ENCODE assay signal across 8 cellular contexts in the genomic region with DNA sequence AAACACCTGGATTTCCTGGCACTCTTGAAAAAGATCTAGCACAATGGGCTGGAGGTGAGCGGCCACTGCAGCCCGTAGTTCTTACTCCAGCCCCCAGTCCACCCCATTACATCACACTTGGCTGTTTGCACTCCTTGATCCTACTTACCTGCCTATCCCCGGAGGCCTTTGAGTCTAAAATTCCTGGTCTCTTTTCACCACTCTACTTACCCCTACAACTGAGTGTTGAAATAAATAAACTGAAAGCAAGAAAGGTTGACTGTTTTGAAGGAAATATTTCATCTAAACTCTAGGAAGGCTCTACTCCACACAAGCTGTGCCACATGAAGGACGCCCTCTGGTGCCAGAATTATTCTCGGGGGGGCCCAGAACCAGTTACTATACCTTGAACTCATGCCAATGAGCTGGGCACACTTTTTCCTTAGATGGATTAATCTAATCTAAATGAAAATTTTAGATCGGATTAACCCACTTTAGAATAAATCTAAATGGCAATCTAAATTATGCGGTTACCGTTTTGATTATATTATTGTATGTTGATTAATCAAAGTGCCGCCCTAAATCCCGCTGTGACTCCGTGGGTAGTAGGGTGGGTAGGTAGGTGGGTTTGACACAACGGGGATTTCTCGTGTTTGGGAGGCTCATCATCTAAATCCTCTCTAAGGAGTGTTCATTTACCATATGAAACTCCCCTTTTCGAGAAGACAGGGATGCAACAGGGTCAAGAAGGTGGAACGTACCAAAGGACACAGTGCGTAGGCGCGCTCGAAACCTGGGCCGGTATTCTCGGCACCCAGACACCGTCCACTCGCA. TPM values are rescaled to one million over a fixed set of nuclear protein-coding genes. Genes with fewer than 3 reads are reported as not detected.
DNase-seq lines count a peak whose midpoint lies in the region; ATAC-seq, FAIRE-seq and TF ChIP-seq lines count a peak whose summit lies in the region.

No MANE protein-coding gene starts in this region.

- TF ChIP-seq POLR2A in HCT116 (IDR thresholded peaks at IDR 0.05; ENCODE audit: borderline replicate concordance, extremely low read depth, insufficient read depth, insufficient read length) (no peak), endothelial cell of umbilical vein (IDR thresholded peaks at IDR 0.05; ENCODE audit: low read depth, low read length) (peak; percentile 1)

- ATAC-seq in HCT116 (peak; percentile 10; the same call in 1 of the 2 replicates), natural killer cell (peak in 1 of 3 donors; percentile 2)
- peak; percentile 8 for ATAC-seq in activated CD8-positive, alpha-beta T cell treated with anti-CD3 and anti-CD28 coated beads, Interleukin-2, amount 10 ng/mL, durations not matched to agents 7 days and 5 days

- H3K36me3 ChIP-seq in HCT116 (ENCODE audit: control insufficient read depth in 1 of 2, insufficient read depth in 2 of 2, low read length in 2 of 2): peaks cover 30 to 40% of the 10 kb centered on the region in 2 experiments
- H3K36me3 ChIP-seq in endothelial cell of umbilical vein (ENCODE audit: control insufficient read depth in 2 of 2, extremely low read depth in 1 of 2, insufficient read depth in 2 of 2, low read length in 2 of 2): peaks cover 29 to 30% of the 10 kb centered on the region in 2 experiments
- peaks cover 13% of the 10 kb centered on the region for H3K36me3 ChIP-seq in urinary bladder (ENCODE audit: insufficient read depth)

- H2AFZ ChIP-seq in HCT116 (ENCODE audit: low read depth, low read length, poor library complexity, severe bottlenecking) (peak overlapping the region; percentile 73), endothelial cell of umbilical vein (ENCODE audit: low read depth, low read length) (peak overlapping the region; percentile 77)

- no peaks in the 10 kb centered on the region for H3K27me3 Mint-ChIP-seq in activated CD8-positive, alpha-beta T cell treated with anti-CD3 and anti-CD28 coated beads, Interleukin-2, amount 10 ng/mL, durations not matched to agents 7 days and 5 days (ENCODE audit: low read depth)
- no peaks in the 10 kb centered on the region for H3K27me3 Mint-ChIP-seq in natural killer cell (ENCODE audit: low read depth in 2 of 2)

- FAIRE-seq in endothelial cell of umbilical vein (lab: Jason Lieb, UNC): peak; percentile 26

- BruUV-seq in HCT116 (replicated peaks; lab: Mats Ljungman, UMichigan) (TSS peak; percentile 97), endothelial cell of umbilical vein (replicated peaks; lab: Mats Ljungman, UMichigan) (TSS peak; percentile 83)

- no peaks in the 10 kb centered on the region for H3K9me2 ChIP-seq in HCT116 (ENCODE audit: insufficient read depth)

- H4K20me1 ChIP-seq in HCT116 (ENCODE audit: insufficient read depth): peaks cover 21% of the 10 kb centered on the region
- H4K20me1 ChIP-seq in endothelial cell of umbilical vein (replicated peaks; ENCODE audit: control insufficient read depth, extremely low read depth, insufficient read depth, low read length): peaks cover 11% of the 10 kb centered on the region

- intact Hi-C loops in HCT116 (cut with micrococcal nuclease): no loop called here
- intact Hi-C loops in endothelial cell of umbilical vein (cut with micrococcal nuclease): loop anchor here (1.0 kb wide), 2 partner anchors 9 to 21 kb away; no protein-coding TSS in a partner anchor
- intact Hi-C loops in natural killer cell (cut with micrococcal nuclease): loop anchor here (1.0 kb wide), 2 partner anchors 9 to 22 kb away; no protein-coding TSS in a partner anchor

- peak overlapping the region; percentile 77 for H3K4me2 ChIP-seq in HCT116 (ENCODE audit: low read length)
- H3K4me2 ChIP-seq in endothelial cell of umbilical vein (ENCODE audit: insufficient read depth, low read length): peak overlapping the region; percentile 100

- no peaks in the 10 kb centered on the region for H3K27me3 ChIP-seq in HCT116 (ENCODE audit: insufficient read depth, low read length)
- peaks cover 0 to 3% of the 10 kb centered on the region in 2 experiments for H3K27me3 ChIP-seq in endothelial cell of umbilical vein (ENCODE audit: control insufficient read depth in 2 of 2, insufficient read depth in 2 of 2, low read length in 2 of 2)

- peaks cover 31% of the 10 kb centered on the region for H3K4me1 Mint-ChIP-seq in activated CD8-positive, alpha-beta T cell treated with anti-CD3 and anti-CD28 coated beads, Interleukin-2, amount 10 ng/mL, durations not matched to agents 7 days and 5 days (ENCODE audit: low read depth)
- peaks cover 47 to 49% of the 10 kb centered on the region in 2 donors for H3K4me1 Mint-ChIP-seq in natural killer cell

- H3K27ac ChIP-seq in HCT116 (ENCODE audit: low read depth, low read length): peak overlapping the region; percentile 97
- H3K27ac ChIP-seq in endothelial cell of umbilical vein (ENCODE audit: insufficient read depth, low read depth, low read length): peak overlapping the region; percentile 89
- H3K27ac ChIP-seq in urinary bladder (ENCODE audit: low read depth): peak overlapping the region; percentile 90

- no peaks in the 10 kb centered on the region for H3K9me3 Mint-ChIP-seq in activated CD8-positive, alpha-beta T cell treated with anti-CD3 and anti-CD28 coated beads, Interleukin-2, amount 10 ng/mL, durations not matched to agents 7 days and 5 days (ENCODE audit: insufficient read depth)
- H3K9me3 Mint-ChIP-seq in natural killer cell: no peaks in the 10 kb centered on the region

- no peak for TF ChIP-seq RAD21 in HCT116 (IDR thresholded peaks at IDR 0.05; ENCODE audit: low read depth)

- RAD21 ChIA-PET in HCT116 (lab: Charles Lee; ENCODE audit: low non-redundant PET in 1 of 2, low total read pairs in 2 of 2, uncharacterized antibody in 2 of 2, unreplicated experiment in 2 of 2): interaction anchor here (0.5 to 1.3 kb wide), 2 partner anchors 25 to 175 kb away, joined by 3 to 4 read pairs; no protein-coding TSS in a partner anchor

- H3K9me3 ChIP-seq in HCT116 (ENCODE audit: control insufficient read depth in 1 of 2, insufficient read depth in 1 of 2, low read depth in 1 of 2, low read length in 2 of 2) (no peaks in the 10 kb centered on the region), endothelial cell of umbilical vein (replicated peaks; ENCODE audit: control insufficient read depth, insufficient read depth, low read length) (no peaks in the 10 kb centered on the region)

- H3K9ac ChIP-seq in HCT116 (ENCODE audit: low read length) (peak overlapping the region; percentile 99), endothelial cell of umbilical vein (replicated peaks; ENCODE audit: extremely low read depth, insufficient read depth, low read length) (peak overlapping the region; percentile 87)

- 9% methylated on average over 23 of the region's 23 CpGs for WGBS in urinary bladder

- H3K79me2 ChIP-seq in HCT116 (ENCODE audit: insufficient read depth, low read length) (peaks cover 28% of the 10 kb centered on the region), endothelial cell of umbilical vein (ENCODE audit: control insufficient read depth, insufficient read depth, low read length) (peaks cover 21% of the 10 kb centered on the region)

- dilution Hi-C loops in endothelial cell of umbilical vein (cut with MboI; ENCODE audit: extremely low pct_ligation_motif_present, low sequenced_read_pairs): no loop called here

- H3K4me3 ChIP-seq in HCT116 (replicated peaks in 1 of 2; ENCODE audit: low read depth in 1 of 2, low read length in 2 of 2): peak overlapping the region; percentile 81 to 93
- H3K4me3 ChIP-seq in endothelial cell of umbilical vein (replicated peaks in 1 of 3; ENCODE audit: insufficient read depth in 1 of 3, low read depth in 1 of 3, low read length in 3 of 3): peak overlapping the region; percentile 43 to 86 (median 73)
- H3K4me3 ChIP-seq in urinary bladder (ENCODE audit: low read depth, low read length): peak overlapping the region; percentile 24

- H3K27ac Mint-ChIP-seq in activated CD8-positive, alpha-beta T cell treated with anti-CD3 and anti-CD28 coated beads, Interleukin-2, amount 10 ng/mL, durations not matched to agents 7 days and 5 days: peak overlapping the region; percentile 98
- peak overlapping the region; percentile 99 to 100 for H3K27ac Mint-ChIP-seq in natural killer cell

- peak overlapping the region; percentile 96 for H3K4me3 Mint-ChIP-seq in activated CD8-positive, alpha-beta T cell treated with anti-CD3 and anti-CD28 coated beads, Interleukin-2, amount 10 ng/mL, durations not matched to agents 7 days and 5 days
- H3K4me3 Mint-ChIP-seq in natural killer cell: peak overlapping the region; percentile 96

- H3K9me1 ChIP-seq in endothelial cell of umbilical vein (replicated peaks; ENCODE audit: control insufficient read depth, extremely low read depth, insufficient read depth, low read length): no peaks in the 10 kb centered on the region

- H3K36me3 Mint-ChIP-seq in activated CD8-positive, alpha-beta T cell treated with anti-CD3 and anti-CD28 coated beads, Interleukin-2, amount 10 ng/mL, durations not matched to agents 7 days and 5 days (ENCODE audit: low read depth): peaks cover 44% of the 10 kb centered on the region
- peaks cover 27% of the 10 kb centered on the region for H3K36me3 Mint-ChIP-seq in natural killer cell

- POLR2A ChIA-PET in HCT116 (lab: Charles Lee): interaction anchor here (0.5 to 4.1 kb wide), 48 partner anchors 9 to 1371 kb away, joined by 3 to 112 read pairs (median 5); partner anchors contain the start of genes KRT19 and P3H4
- POLR2A ChIA-PET in activated CD8-positive, alpha-beta T cell treated with anti-CD3 and anti-CD28 coated beads, Interleukin-2, amount 10 ng/mL, durations not matched to agents 7 days and 5 days (lab: Charles Lee): interaction anchor here (0.6 to 5.5 kb wide), 20 partner anchors 10 to 1469 kb away, joined by 3 to 303 read pairs (median 4); partner anchors contain the start of genes ACLY, CCR7, KLHL11 and P3H4
- POLR2A ChIA-PET in endothelial cell of umbilical vein (lab: Charles Lee): interaction anchor here (0.6 to 2.3 kb wide), 24 partner anchors 8 to 1574 kb away, joined by 3 to 33 read pairs (median 4); partner anchors contain the start of genes JUP and TOP2A

- CTCF ChIA-PET in HCT116 (lab: Charles Lee): interaction anchor here (0.6 to 2.4 kb wide), 7 partner anchors 10 to 139 kb away, joined by 3 to 23 read pairs (median 4); no protein-coding TSS in a partner anchor
- CTCF ChIA-PET in activated CD8-positive, alpha-beta T cell treated with anti-CD3 and anti-CD28 coated beads, Interleukin-2, amount 10 ng/mL, durations not matched to agents 7 days and 5 days (lab: Charles Lee): interaction anchor here (0.7 to 13.3 kb wide), 5 partner anchors 9 to 39 kb away, joined by 3 to 266 read pairs (median 6); no protein-coding TSS in a partner anchor
- CTCF ChIA-PET in endothelial cell of umbilical vein (lab: Charles Lee): interaction anchor here (0.5 to 2.4 kb wide), 11 partner anchors 9 to 1283 kb away, joined by 3 to 28 read pairs (median 6); partner anchors contain the start of gene JUP

- DNase-seq in CD1c-positive myeloid dendritic cell (ENCODE audit: extremely low spot score) (peak; percentile 42), HCT116 (ENCODE audit: low read depth, low spot score) (no peak), NCI-H2227 (lab: John Stamatoyannopoulos, UW; ENCODE audit: unreplicated experiment) (peak; percentile 73), endothelial cell of umbilical vein (ENCODE audit: low read depth, low spot score) (no peak), natural killer cell (peak; percentile 35), mesenteric fat pad (ENCODE audit: low spot score) (no peak)
- DNase-seq in activated CD8-positive, alpha-beta T cell treated with anti-CD3 and anti-CD28 coated beads, Interleukin-2, amount 10 ng/mL, durations not matched to agents 7 days and 5 days: peak; percentile 78

- H3K4me1 ChIP-seq in HCT116 (ENCODE audit: control insufficient read depth in 1 of 2, insufficient read depth in 2 of 2, low read length in 2 of 2) (peaks cover 10 to 17% of the 10 kb centered on the region in 2 experiments), endothelial cell of umbilical vein (ENCODE audit: control insufficient read depth, extremely low read depth, insufficient read depth, low read length) (peaks cover 20% of the 10 kb centered on the region), urinary bladder (ENCODE audit: insufficient read depth) (no peaks in the 10 kb centered on the region)

- TF ChIP-seq CTCF in HCT116 (IDR thresholded peaks at IDR 0.05 in 2 of 3, conservative IDR thresholded peaks at IDR 0.05 in 1 of 3; ENCODE audit: borderline replicate concordance in 1 of 3, insufficient read depth in 1 of 3, low read depth in 2 of 3, low read length in 2 of 3) (peak; percentile 40 to 64 (median 48); a peak in 5 of 6 replicates), endothelial cell of umbilical vein (IDR thresholded peaks at IDR 0.05; ENCODE audit: extremely low read depth in 1 of 2, insufficient read depth in 1 of 2, low read depth in 1 of 2, low read length in 2 of 2) (peak; percentile 37 to 39), natural killer cell (IDR thresholded peaks at IDR 0.05) (peak; percentile 12)

RNA-seq across cellular contexts. Expression of gene EIF1, which starts 0.7 kb away (rescaled TPM):
- total RNA-seq in HCT116 (2021; ENCODE audit: unreplicated experiment) (1,082 TPM), endothelial cell of umbilical vein (814 and 839 TPM in 2 replicates), natural killer cell (1,000 to 10,000 TPM; 2,034 to 2,368 (median 2,279) TPM), urinary bladder (96.6 TPM), mesenteric fat pad (972 TPM)
- polyA plus RNA-seq in HCT116 (2012): 1,232 and 1,393 TPM in 2 replicates
- total RNA-seq in activated CD8-positive, alpha-beta T cell treated with anti-CD3 and anti-CD28 coated beads, Interleukin-2, amount 10 ng/mL, durations not matched to agents 7 days and 5 days: 100 to 1,000 TPM; 661 to 670 TPM
- polyA plus RNA-seq in endothelial cell of umbilical vein (145 and 168 TPM in 2 replicates), urinary bladder (649 TPM)
- polyA plus RNA-seq in endothelial cell of umbilical vein (2011; cell fraction: cytosol; rRNA removed): 388 and 428 TPM in 2 replicates
- polyA plus RNA-seq in endothelial cell of umbilical vein (2011; cell fraction: nucleus; rRNA removed): 419 and 463 TPM in 2 replicates
- 971 and 1,095 TPM in 2 replicates for polyA plus RNA-seq in endothelial cell of umbilical vein (2012)
- polyA minus RNA-seq in endothelial cell of umbilical vein: 103 and 130 TPM in 2 replicates
- polyA minus RNA-seq in endothelial cell of umbilical vein (2011; cell fraction: cytosol; rRNA and poly(A)+ RNA removed): 133 TPM
- polyA minus RNA-seq in endothelial cell of umbilical vein (2011; cell fraction: nucleus; rRNA and poly(A)+ RNA removed): 207 and 218 TPM in 2 replicates

RNA-seq across cellular contexts. Expression of gene GAST, which starts 24.1 kb away (rescaled TPM):
- not detected for total RNA-seq in HCT116 (2021; ENCODE audit: unreplicated experiment)
- 0.21 TPM in 1 of 2 replicates, not detected in the other for polyA plus RNA-seq in HCT116 (2012)
- total RNA-seq in activated CD8-positive, alpha-beta T cell treated with anti-CD3 and anti-CD28 coated beads, Interleukin-2, amount 10 ng/mL, durations not matched to agents 7 days and 5 days: not detected
- total RNA-seq in endothelial cell of umbilical vein: not detected in 2 replicates
- not detected in 2 replicates for polyA plus RNA-seq in endothelial cell of umbilical vein
- polyA plus RNA-seq in endothelial cell of umbilical vein (2011; cell fraction: cytosol; rRNA removed): not detected in 2 replicates
- not detected in 2 replicates for polyA plus RNA-seq in endothelial cell of umbilical vein (2011; cell fraction: nucleus; rRNA removed)
- polyA plus RNA-seq in endothelial cell of umbilical vein (2012): not detected in 2 replicates
- not detected in 2 replicates for polyA minus RNA-seq in endothelial cell of umbilical vein
- not detected for polyA minus RNA-seq in endothelial cell of umbilical vein (2011; cell fraction: cytosol; rRNA and poly(A)+ RNA removed)
- not detected in 2 replicates for polyA minus RNA-seq in endothelial cell of umbilical vein (2011; cell fraction: nucleus; rRNA and poly(A)+ RNA removed)
- not detected for total RNA-seq in natural killer cell
- total RNA-seq in urinary bladder: not detected
- polyA plus RNA-seq in urinary bladder: not detected
- total RNA-seq in mesenteric fat pad: not detected

RNA-seq across cellular contexts. Expression of gene HAP1, which starts 46.4 kb away (rescaled TPM):
- total RNA-seq in HCT116 (2021; ENCODE audit: unreplicated experiment): 3.4 TPM
- 2.1 and 3.8 TPM in 2 replicates for polyA plus RNA-seq in HCT116 (2012)
- total RNA-seq in activated CD8-positive, alpha-beta T cell treated with anti-CD3 and anti-CD28 coated beads, Interleukin-2, amount 10 ng/mL, durations not matched to agents 7 days and 5 days: under 1 TPM; 0.08 to 0.11 TPM
- 0.23 and 0.24 TPM in 2 replicates for total RNA-seq in endothelial cell of umbilical vein
- polyA plus RNA-seq in endothelial cell of umbilical vein: 0.07 and 0.11 TPM in 2 replicates
- polyA plus RNA-seq in endothelial cell of umbilical vein (2011; cell fraction: cytosol; rRNA removed): 0.03 and 0.05 TPM in 2 replicates
- 0.96 and 1.0 TPM in 2 replicates for polyA plus RNA-seq in endothelial cell of umbilical vein (2011; cell fraction: nucleus; rRNA removed)
- 0.27 TPM in 1 of 2 replicates, not detected in the other for polyA plus RNA-seq in endothelial cell of umbilical vein (2012)
- 0.06 TPM in 1 of 2 replicates, not detected in the other for polyA minus RNA-seq in endothelial cell of umbilical vein
- not detected for polyA minus RNA-seq in endothelial cell of umbilical vein (2011; cell fraction: cytosol; rRNA and poly(A)+ RNA removed)
- polyA minus RNA-seq in endothelial cell of umbilical vein (2011; cell fraction: nucleus; rRNA and poly(A)+ RNA removed): 0.05 and 0.14 TPM in 2 replicates
- not detected for total RNA-seq in natural killer cell
- not detected for total RNA-seq in urinary bladder
- 0.27 TPM for polyA plus RNA-seq in urinary bladder
- 0.13 TPM for total RNA-seq in mesenteric fat pad

Comparison
In these comparisons a context has a peak if more than half of its experiments do, and no peak if none do; other contexts are left out.
1. DNase-seq: peak in CD1c-positive myeloid dendritic cell (single experiment), NCI-H2227 (single experiment), activated CD8-positive, alpha-beta T cell treated with anti-CD3 and anti-CD28 coated beads, Interleukin-2, amount 10 ng/mL, durations not matched to agents 7 days and 5 days (single experiment) and natural killer cell (single experiment); none in HCT116 (single experiment), endothelial cell of umbilical vein (single experiment) and mesenteric fat pad (single experiment).
2. H3K4me3 ChIP-seq: peak in every context shown above with its lines; median percentile 87 in HCT116; 73 in endothelial cell of umbilical vein; 24 in urinary bladder.
3. Peak in every context shown above with its lines, with median percentiles within 50 percentile points of each other: H3K27ac ChIP-seq and CTCF ChIP-seq.